In the genomic region with DNA sequence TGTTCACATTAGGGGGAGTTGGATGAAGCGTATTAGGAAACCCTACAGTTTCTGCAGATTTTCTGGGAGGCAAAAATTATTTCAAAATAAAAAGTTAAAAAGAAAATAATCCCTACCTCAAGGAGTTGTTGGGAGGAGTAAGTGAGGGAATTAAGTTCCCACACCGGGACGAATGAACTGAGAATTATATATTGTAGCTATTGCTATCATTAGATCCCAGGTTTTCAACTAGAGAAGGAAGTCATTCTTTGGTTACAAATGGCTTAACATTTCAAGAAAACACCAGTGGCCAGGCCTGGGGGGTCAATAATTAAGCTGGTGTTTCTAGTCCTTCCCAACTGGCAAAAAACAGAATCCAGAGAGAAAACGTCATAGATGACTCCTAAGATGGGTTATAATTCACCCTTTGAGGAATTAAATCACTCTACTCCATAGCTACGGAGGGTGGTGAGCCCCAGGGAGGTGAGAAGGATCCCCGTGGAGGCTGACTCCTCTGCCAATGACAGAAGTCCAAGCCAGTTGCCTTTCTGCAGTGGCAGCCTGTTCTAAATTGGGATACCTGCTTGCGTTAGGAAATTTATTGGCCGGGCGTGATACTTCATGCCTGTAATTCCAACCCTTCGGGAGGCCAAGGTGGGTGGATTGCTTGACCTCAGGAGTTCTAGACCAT, we compare ENCODE assay signal across 11 cellular contexts. TPM values are rescaled to one million over a fixed set of nuclear protein-coding genes. Genes with fewer than 3 reads are reported as not detected.
DNase-seq lines count a peak whose midpoint lies in the region; ATAC-seq and TF ChIP-seq lines count a peak whose summit lies in the region.
"Had no signal": no experiment of that assay in that cellular context is flagged by ENCODE, and none has a peak within 500 bp of the region (broad histone marks: within the 10 kb centered on the region; RNA-seq: fewer than 3 reads in every experiment).

No MANE protein-coding gene starts in this region.

- no peaks in the 10 kb centered on the region for H3K9me3 Mint-ChIP-seq in stimulated activated naive CD8-positive, alpha-beta T cell treated with anti-CD3 and anti-CD28 coated beads, Interleukin-15, Interleukin-2, amounts not matched to agents 100 ng/mL and 50 ng/mL, for 24 hours
- no peaks in the 10 kb centered on the region for H3K9me3 Mint-ChIP-seq in memory B cell

- no TSS peak for BruUV-seq in mammary epithelial cell (replicated peaks; lab: Mats Ljungman, UMichigan)

- no peak overlapping the region for H3K4me2 ChIP-seq in mammary epithelial cell (ENCODE audit: insufficient read depth, low read depth, low read length)

- no peaks in the 10 kb centered on the region for H3K27me3 Mint-ChIP-seq in stimulated activated naive CD8-positive, alpha-beta T cell treated with anti-CD3 and anti-CD28 coated beads, Interleukin-15, Interleukin-2, amounts not matched to agents 100 ng/mL and 50 ng/mL, for 24 hours
- no peaks in the 10 kb centered on the region for H3K27me3 Mint-ChIP-seq in memory B cell

- no peak for TF ChIP-seq CTCF in mammary epithelial cell (conservative IDR thresholded peaks at IDR 0.05 in 1 of 2, IDR thresholded peaks at IDR 0.05 in 1 of 2; ENCODE audit: extremely low read depth in 1 of 2, insufficient read depth in 1 of 2, low read depth in 1 of 2, low read length in 2 of 2)

- H3K9ac ChIP-seq in mammary epithelial cell (ENCODE audit: insufficient read depth, low read length): no peak overlapping the region

- H4K20me1 ChIP-seq in mammary epithelial cell (ENCODE audit: insufficient read depth, low read length): no peaks in the 10 kb centered on the region

- 47% methylated on average over 10 of the region's 10 CpGs for WGBS in mammary epithelial cell (ENCODE audit: low coverage, missing lambda C conversion rate)

- peaks cover 2% of the 10 kb centered on the region for H3K36me3 ChIP-seq in mammary epithelial cell (ENCODE audit: insufficient read depth, low read length)

- H3K27ac ChIP-seq in mammary epithelial cell (ENCODE audit: insufficient read depth, low read depth, low read length): no peak overlapping the region

- peak overlapping the region; percentile 28 for H3K27ac Mint-ChIP-seq in stimulated activated naive CD8-positive, alpha-beta T cell treated with anti-CD3 and anti-CD28 coated beads, Interleukin-15, Interleukin-2, amounts not matched to agents 100 ng/mL and 50 ng/mL, for 24 hours
- no peak overlapping the region for H3K27ac Mint-ChIP-seq in memory B cell

- H2AFZ ChIP-seq in mammary epithelial cell (ENCODE audit: low read depth, low read length): peak overlapping the region; percentile 48

- H3K9me3 ChIP-seq in mammary epithelial cell (replicated peaks; ENCODE audit: insufficient read depth, low read length): no peaks in the 10 kb centered on the region
- H3K9me3 ChIP-seq: SJCRH30 had no signal

- intact Hi-C loops in mammary epithelial cell (cut with micrococcal nuclease): loop anchor here (2.0 kb wide), 1 partner anchor 23 kb away; no protein-coding TSS in a partner anchor

- CTCF ChIA-PET in mammary epithelial cell (lab: Charles Lee; ENCODE audit: low non-redundant PET): no interaction called here

- no peak overlapping the region for H3K4me3 ChIP-seq in mammary epithelial cell (replicated peaks in 1 of 3; ENCODE audit: insufficient read depth in 1 of 3, low read depth in 2 of 3, low read length in 3 of 3)

- no peak for DNase-seq in stimulated activated naive CD8-positive, alpha-beta T cell treated with anti-CD3 and anti-CD28 coated beads, Interleukin-15, Interleukin-2, amounts not matched to agents 100 U/mL and 50 U/mL, for 24 hours
- DNase-seq in mammary epithelial cell (no peak), memory B cell (ENCODE audit: low spot score in 2 of 2) (no peak), AG20443 (ENCODE audit: low spot score) (no peak), iPS-NIHi7 (ENCODE audit: extremely low spot score) (no peak), GM19238 (ENCODE audit: insufficient read length, low spot score) (no peak), amygdala (lab: John Stamatoyannopoulos, UW) (no peak)
- DNase-seq: activated CD4-positive, alpha-beta T cell treated with anti-CD3 and anti-CD28 coated beads for 4 hours; stimulated activated CD4-positive, alpha-beta T cell treated with anti-CD3 and anti-CD28 coated beads, Interleukin-15, amount 100 ng/mL, for 24 hours had no signal

- in situ Hi-C loops in mammary epithelial cell (cut with MboI; ENCODE audit: low sequenced_read_pairs in 2 of 2): no loop called here

- ATAC-seq in stimulated activated naive CD8-positive, alpha-beta T cell treated with anti-CD3 and anti-CD28 coated beads, Interleukin-15, Interleukin-2, amounts not matched to agents 100 U/mL and 50 U/mL, for 24 hours: no peak
- no peak for ATAC-seq in memory B cell (ENCODE audit: low read depth)

- H3K4me3 Mint-ChIP-seq in stimulated activated naive CD8-positive, alpha-beta T cell treated with anti-CD3 and anti-CD28 coated beads, Interleukin-15, Interleukin-2, amounts not matched to agents 100 ng/mL and 50 ng/mL, for 24 hours: no peak overlapping the region
- H3K4me3 Mint-ChIP-seq in memory B cell: peak overlapping the region; percentile 61

- H3K79me2 ChIP-seq in mammary epithelial cell (ENCODE audit: insufficient read depth, low read length): peaks cover 31% of the 10 kb centered on the region

- peaks cover 15% of the 10 kb centered on the region for H3K36me3 Mint-ChIP-seq in stimulated activated naive CD8-positive, alpha-beta T cell treated with anti-CD3 and anti-CD28 coated beads, Interleukin-15, Interleukin-2, amounts not matched to agents 100 ng/mL and 50 ng/mL, for 24 hours (ENCODE audit: low read depth)
- H3K36me3 Mint-ChIP-seq in memory B cell: peaks cover 6% of the 10 kb centered on the region

- dilution Hi-C loops in mammary epithelial cell (cut with HindIII; ENCODE audit: low sequenced_read_pairs): no loop called here

- H3K27me3 ChIP-seq in mammary epithelial cell (ENCODE audit: insufficient read depth, low read length): no peaks in the 10 kb centered on the region
- H3K27me3 ChIP-seq: SJCRH30 had no signal

- H3K4me1 ChIP-seq in mammary epithelial cell (ENCODE audit: insufficient read depth, low read length): peaks cover 14% of the 10 kb centered on the region

- H3K4me1 Mint-ChIP-seq in stimulated activated naive CD8-positive, alpha-beta T cell treated with anti-CD3 and anti-CD28 coated beads, Interleukin-15, Interleukin-2, amounts not matched to agents 100 ng/mL and 50 ng/mL, for 24 hours (ENCODE audit: low read depth): peaks cover 17% of the 10 kb centered on the region
- peaks cover 17% of the 10 kb centered on the region for H3K4me1 Mint-ChIP-seq in memory B cell

RNA-seq across cellular contexts. Expression of a gene that starts 1.2 kb away (rescaled TPM):
- 100 to 1,000 TPM in 1 of 2 donors, 10 to 100 TPM in 1; 57.7 to 105 TPM for total RNA-seq in mammary epithelial cell
- polyA plus RNA-seq in mammary epithelial cell: 172 TPM
- polyA minus RNA-seq in mammary epithelial cell: 70.4 TPM

RNA-seq across cellular contexts. Expression of a gene that starts 32.0 kb away (rescaled TPM):
- total RNA-seq in mammary epithelial cell: 1 to 10 TPM; 2.3 to 7.3 TPM
- 4.6 TPM for polyA plus RNA-seq in mammary epithelial cell
- polyA minus RNA-seq in mammary epithelial cell: 1.1 TPM

RNA-seq across cellular contexts. Expression of a gene that starts 52.3 kb away (rescaled TPM):
- total RNA-seq in mammary epithelial cell: 100 to 1,000 TPM; 156 to 242 TPM
- 31.5 TPM for polyA plus RNA-seq in mammary epithelial cell
- 95.5 TPM for polyA minus RNA-seq in mammary epithelial cell
